ENCODE assay signal across 12 cellular contexts in the genomic region with DNA sequence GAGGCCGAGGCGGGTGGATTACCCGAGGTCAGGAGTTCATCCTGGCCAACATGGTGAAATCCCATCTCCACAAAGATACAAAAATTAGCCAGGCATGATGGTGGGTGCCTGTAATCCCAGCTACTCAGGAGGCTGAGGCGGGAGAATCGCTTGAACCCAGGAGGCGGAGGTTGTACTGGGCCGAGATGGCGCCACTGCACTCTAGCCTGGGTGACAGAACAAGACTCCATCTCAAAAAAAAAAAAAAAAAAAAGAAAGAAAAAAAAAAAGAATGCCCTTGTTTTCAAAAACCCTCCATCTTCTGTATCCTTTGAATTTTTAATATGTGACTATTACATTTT. TPM values are rescaled to one million over a fixed set of nuclear protein-coding genes. Genes with fewer than 3 reads are reported as not detected.
DNase-seq lines count a peak whose midpoint lies in the region; ATAC-seq, FAIRE-seq and TF ChIP-seq lines count a peak whose summit lies in the region.
"Not testable (repeated sequence)": the region's sequence is repeated elsewhere in the genome, so short reads cannot be mapped to it uniquely, and the experiment has no call there.
"Had no signal": no experiment of that assay in that cellular context is flagged by ENCODE, and none has a peak within 500 bp of the region (broad histone marks: within the 10 kb centered on the region; RNA-seq: fewer than 3 reads in every experiment).

No MANE protein-coding gene starts in this region.

- not testable (repeated sequence) for H3K9me3 ChIP-seq in A673 (ENCODE audit: low read depth, low read length, poor library complexity, severe bottlenecking); HCT116 (ENCODE audit: control insufficient read depth in 1 of 2, insufficient read depth in 1 of 2, low read depth in 1 of 2, low read length in 2 of 2); HUES48 (ENCODE audit: control insufficient read depth, insufficient read depth, low read length); PC-3 (ENCODE audit: low read length); K562 (replicated peaks; ENCODE audit: control insufficient read depth, insufficient read depth, low read depth, low read length); hepatocyte (ENCODE audit: low read depth)

- not testable (repeated sequence) for TF ChIP-seq EP300 in K562 (IDR thresholded peaks at IDR 0.05; ENCODE audit: low read length)

- TF ChIP-seq POLR2A in HCT116 (IDR thresholded peaks at IDR 0.05; ENCODE audit: borderline replicate concordance, extremely low read depth, insufficient read depth, insufficient read length); K562 (conservative IDR thresholded peaks at IDR 0.05): not testable (repeated sequence)

- not testable (repeated sequence) for H3K4me1 ChIP-seq in A673 (ENCODE audit: insufficient read depth, low read length, poor library complexity, severe bottlenecking); HUES48 (ENCODE audit: control insufficient read depth, insufficient read depth, low read length); hepatocyte (ENCODE audit: insufficient read depth)
- H3K4me1 ChIP-seq in HCT116 (ENCODE audit: control insufficient read depth in 1 of 2, insufficient read depth in 2 of 2, low read length in 2 of 2) (peaks cover 11 to 26% of the 10 kb centered on the region in 2 experiments), PC-3 (ENCODE audit: insufficient read depth, low read length) (peaks cover 16% of the 10 kb centered on the region), K562 (replicated peaks in 1 of 2; ENCODE audit: control insufficient read depth in 2 of 2, insufficient read depth in 2 of 2, low read length in 2 of 2) (peaks cover 43 to 45% of the 10 kb centered on the region in 2 experiments; a peak in 4 of 5 replicates)

- not testable (repeated sequence) for H3K9me2 ChIP-seq in HCT116 (ENCODE audit: insufficient read depth); PC-3 (replicated peaks; ENCODE audit: low read length); hepatocyte (replicated peaks; ENCODE audit: insufficient read depth)

- peak; percentile 1; the same call in 1 of the 2 replicates for ATAC-seq in HCT116
- not testable (repeated sequence) for ATAC-seq in PC-3; K562; stimulated activated naive B cell treated with anti-CD40 and anti-IgM and Interleukin-4, amounts not matched to agents 10 μg/mL and 1 μg/mL and 100 μg/mL, for 72 hours (replicated peaks)

- in situ Hi-C loops in K562 (cut with MboI) = not testable (repeated sequence)

- 0 out of 2 replicates have a peak overlapping the region, but pooled peaks have one; percentile 28 for H3K9ac ChIP-seq in HCT116 (ENCODE audit: low read length)
- not testable (repeated sequence) for H3K9ac ChIP-seq in HUES48 (ENCODE audit: low read depth, low read length); PC-3 (ENCODE audit: low read length); K562 (ENCODE audit: insufficient read depth in 1 of 2, low read depth in 2 of 2, low read length in 2 of 2)

- intact Hi-C loops in A673 (cut with micrococcal nuclease; ENCODE audit: unreplicated experiment); HCT116 (cut with micrococcal nuclease); PC-3 (cut with micrococcal nuclease); K562 (cut with micrococcal nuclease): not testable (repeated sequence)

- not testable (repeated sequence) for TF ChIP-seq RAD21 in HCT116 (IDR thresholded peaks at IDR 0.05; ENCODE audit: low read depth); K562 (CRISPR knock-in tag; conservative IDR thresholded peaks at IDR 0.05 in 1 of 2, IDR thresholded peaks at IDR 0.05 in 1 of 2)

- not testable (repeated sequence) for TF ChIP-seq CTCF in A673 (conservative IDR thresholded peaks at IDR 0.05; ENCODE audit: low read depth, low read length); HCT116 (IDR thresholded peaks at IDR 0.05 in 2 of 3, conservative IDR thresholded peaks at IDR 0.05 in 1 of 3; ENCODE audit: borderline replicate concordance in 1 of 3, insufficient read depth in 1 of 3, low read depth in 2 of 3, low read length in 2 of 3); PC-3 (conservative IDR thresholded peaks at IDR 0.05; ENCODE audit: low read depth, low read length); K562 (IDR thresholded peaks at IDR 0.05 in 2 of 3, conservative IDR thresholded peaks at IDR 0.05 in 1 of 3; ENCODE audit: insufficient read depth in 2 of 3, low read depth in 1 of 3, low read length in 3 of 3); hepatocyte (IDR thresholded peaks at IDR 0.05; ENCODE audit: poor library complexity)

- H3K27me3 ChIP-seq in A673 (replicated peaks; ENCODE audit: insufficient read depth, low read depth, low read length, poor library complexity); HCT116 (ENCODE audit: insufficient read depth, low read length); HUES48 (ENCODE audit: control insufficient read depth, insufficient read depth, low read length); PC-3 (ENCODE audit: low read length); K562 (ENCODE audit: control insufficient read depth in 2 of 2, insufficient read depth in 2 of 2, low read length in 2 of 2); hepatocyte: not testable (repeated sequence)

- WGBS in K562 (ENCODE audit: insufficient coverage, low coverage, missing lambda C conversion rate) = 4% methylated on average over 3 of the region's 8 CpGs
- WGBS in hepatocyte (ENCODE audit: low lambda C conversion rate, missing lambda C conversion rate) = 73% methylated on average over 8 of the region's 8 CpGs

- not testable (repeated sequence) for H3K27me3 Mint-ChIP-seq in stimulated activated naive B cell treated with anti-CD40 and anti-IgM and Interleukin-4, amounts not matched to agents 10 μg/mL and 1 μg/mL and 100 μg/mL, for 72 hours

- H3K4me3 Mint-ChIP-seq in stimulated activated naive B cell treated with anti-CD40 and anti-IgM and Interleukin-4, amounts not matched to agents 10 μg/mL and 1 μg/mL and 100 μg/mL, for 72 hours = not testable (repeated sequence)

- CTCF ChIA-PET in A673 (lab: Charles Lee); PC-3 (lab: Charles Lee); K562 (lab: Yijun Ruan, JAX; ENCODE audit: low intra/inter-chr PET ratio): not testable (repeated sequence)
- CTCF ChIA-PET in HCT116 (lab: Charles Lee) = interaction anchor here (1.7 kb wide), 1 partner anchor 28 kb away, joined by 3 read pairs; no protein-coding TSS in a partner anchor

- peaks cover 11 to 15% of the 10 kb centered on the region in 2 donors for H3K4me1 Mint-ChIP-seq in stimulated activated naive B cell treated with anti-CD40 and anti-IgM and Interleukin-4, amounts not matched to agents 10 μg/mL and 1 μg/mL and 100 μg/mL, for 72 hours

- H3K36me3 Mint-ChIP-seq in stimulated activated naive B cell treated with anti-CD40 and anti-IgM and Interleukin-4, amounts not matched to agents 10 μg/mL and 1 μg/mL and 100 μg/mL, for 72 hours = peaks cover 20 to 31% of the 10 kb centered on the region in 2 donors

- POLR2A ChIA-PET in A673 (lab: Charles Lee; ENCODE audit: low non-redundant PET); PC-3 (lab: Charles Lee; ENCODE audit: unreplicated experiment): not testable (repeated sequence)
- POLR2A ChIA-PET in HCT116 (lab: Charles Lee) = interaction anchor here (0.6 kb wide), 1 partner anchor 243 kb away, joined by 3 read pairs; no protein-coding TSS in a partner anchor
- POLR2A ChIA-PET in K562 (lab: Yijun Ruan, JAX) = interaction anchor here (0.7 to 1.0 kb wide), 4 partner anchors 9 to 36 kb away, joined by 3 to 4 read pairs (median 4); no protein-coding TSS in a partner anchor

- not testable (repeated sequence) for DNase-seq in A673 (ENCODE audit: low spot score); HCT116 (ENCODE audit: low read depth, low spot score); PC-3; K562 (ENCODE audit: extremely low read depth in 1 of 4, low spot score in 3 of 4); hepatocyte (ENCODE audit: low spot score); stimulated activated naive B cell treated with anti-CD40 and anti-IgM and Interleukin-4, amounts not matched to agents 10 μg/mL and 1 μg/mL and 100 μg/mL, for 72 hours

- H4K20me1 ChIP-seq in HCT116 (ENCODE audit: insufficient read depth); PC-3 (ENCODE audit: low read length); hepatocyte (ENCODE audit: insufficient read depth, poor library complexity, severe bottlenecking): not testable (repeated sequence)
- H4K20me1 ChIP-seq in K562 (replicated peaks; ENCODE audit: control insufficient read depth, insufficient read depth, low read length) = peaks cover 21% of the 10 kb centered on the region

- H3K36me3 ChIP-seq in A673 (ENCODE audit: insufficient read depth, low read length, poor library complexity, severe bottlenecking) = peaks cover 29% of the 10 kb centered on the region
- peaks cover 22 to 27% of the 10 kb centered on the region in 2 experiments; a peak in 3 of 4 replicates for H3K36me3 ChIP-seq in HCT116 (ENCODE audit: control insufficient read depth in 1 of 2, insufficient read depth in 2 of 2, low read length in 2 of 2)
- H3K36me3 ChIP-seq in HUES48 (ENCODE audit: control insufficient read depth, insufficient read depth, low read length) = peaks cover 33% of the 10 kb centered on the region
- H3K36me3 ChIP-seq in PC-3 (ENCODE audit: low read depth, low read length) = peaks cover 20% of the 10 kb centered on the region; the same call in 1 of the 2 replicates
- H3K36me3 ChIP-seq in K562 (ENCODE audit: control insufficient read depth, insufficient read depth, low read length) = peaks cover 42% of the 10 kb centered on the region
- not testable (repeated sequence) for H3K36me3 ChIP-seq in hepatocyte (replicated peaks; ENCODE audit: insufficient read depth, low read depth)

- not testable (repeated sequence) for FAIRE-seq in K562 (lab: Jason Lieb, UNC)

- H3K9me1 ChIP-seq in K562 (ENCODE audit: control insufficient read depth, insufficient read depth, low read length) = not testable (repeated sequence)

- RAD21 ChIA-PET in HCT116 (lab: Charles Lee; ENCODE audit: low non-redundant PET in 1 of 2, low total read pairs in 2 of 2, uncharacterized antibody in 2 of 2, unreplicated experiment in 2 of 2) = not testable (repeated sequence)

- H3K79me2 ChIP-seq in HCT116 (ENCODE audit: insufficient read depth, low read length) = peaks cover 10% of the 10 kb centered on the region
- H3K79me2 ChIP-seq in PC-3 (ENCODE audit: low read length); hepatocyte: not testable (repeated sequence)
- peaks cover 13% of the 10 kb centered on the region for H3K79me2 ChIP-seq in K562 (ENCODE audit: control insufficient read depth, insufficient read depth, low read length)

- not testable (repeated sequence) for H3K9me3 Mint-ChIP-seq in stimulated activated naive B cell treated with anti-CD40 and anti-IgM and Interleukin-4, amounts not matched to agents 10 μg/mL and 1 μg/mL and 100 μg/mL, for 72 hours

- H3K27ac Mint-ChIP-seq in stimulated activated naive B cell treated with anti-CD40 and anti-IgM and Interleukin-4, amounts not matched to agents 10 μg/mL and 1 μg/mL and 100 μg/mL, for 72 hours = peak overlapping the region; percentile 59

- H3K4me2 ChIP-seq in HCT116 (ENCODE audit: low read length) = peak overlapping the region; percentile 66
- not testable (repeated sequence) for H3K4me2 ChIP-seq in PC-3 (ENCODE audit: low read length); hepatocyte
- H3K4me2 ChIP-seq in K562 (ENCODE audit: insufficient read depth, low read length) = peak overlapping the region; percentile 73

- not testable (repeated sequence) for H3K4me3 ChIP-seq in A673 (ENCODE audit: low read depth, low read length, poor library complexity, severe bottlenecking); HUES48 (ENCODE audit: low read depth, low read length); PC-3 (ENCODE audit: low read length); K562; hepatocyte
- H3K4me3 ChIP-seq in HCT116 (replicated peaks in 1 of 2; ENCODE audit: low read depth in 1 of 2, low read length in 2 of 2) = peak overlapping the region in 1 of 2 experiments; percentile 36; a peak in 2 of 4 replicates

- H2AFZ ChIP-seq in HCT116 (ENCODE audit: low read depth, low read length, poor library complexity, severe bottlenecking); PC-3 (ENCODE audit: low read length); K562 (ENCODE audit: low read depth, low read length); hepatocyte: not testable (repeated sequence)

- BruUV-seq in A673 (replicated peaks; lab: Mats Ljungman, UMichigan) = TSS peak; percentile 24
- BruUV-seq in HCT116 (replicated peaks; lab: Mats Ljungman, UMichigan); PC-3 (replicated peaks; lab: Mats Ljungman, UMichigan); K562 (replicated peaks; lab: Mats Ljungman, UMichigan): not testable (repeated sequence)

- H3F3A ChIP-seq in PC-3 (ENCODE audit: low read length, unreplicated experiment) = not testable (repeated sequence)

- not testable (repeated sequence) for H3K27ac ChIP-seq in A673 (ENCODE audit: low read depth, low read length, poor library complexity, severe bottlenecking)
- peak overlapping the region; percentile 11; the same call in 1 of the 2 replicates for H3K27ac ChIP-seq in HCT116 (ENCODE audit: low read depth, low read length)
- peak overlapping the region; percentile 45 for H3K27ac ChIP-seq in HUES48 (ENCODE audit: low read depth, low read length)
- peak overlapping the region; percentile 11; the same call in 1 of the 2 replicates for H3K27ac ChIP-seq in PC-3 (ENCODE audit: low read length)
- peak overlapping the region; percentile 56 for H3K27ac ChIP-seq in K562 (ENCODE audit: extremely low read depth, low read depth, low read length)
- peak overlapping the region; percentile 50 for H3K27ac ChIP-seq in hepatocyte

RNA-seq across cellular contexts. Expression of a gene that starts 11.1 kb away (rescaled TPM):
- total RNA-seq in A673 (2021) (119 and 147 TPM in 2 replicates), HCT116 (2021; ENCODE audit: unreplicated experiment) (119 TPM), PC-3 (2014; rRNA removed) (93.8 and 119 TPM in 2 replicates), K562 (2014; rRNA removed) (102 and 133 TPM in 2 replicates), K562 (2014; rRNA removed; fragmentation: Illumina TruSeq; extraction: Trizol) (91.2 and 103 TPM in 2 replicates), K562 (2015; rRNA removed; fragmentation: Illumina TruSeq; extraction: Trizol) (89.1 and 90.8 TPM in 2 replicates), K562 (2021) (145 and 155 TPM in 2 replicates), hepatocyte (57.1 and 57.7 TPM in 2 replicates)
- polyA plus RNA-seq in HCT116 (2012) = 75.8 and 99.0 TPM in 2 replicates
- 104 and 320 TPM in 2 replicates for total RNA-seq in K562 (2011; cell fraction: chromatin; rRNA removed; ENCODE audit: low replicate concordance)
- 229 and 246 TPM in 2 replicates for total RNA-seq in K562 (2011; cell fraction: nucleolus; rRNA removed)
- total RNA-seq in K562 (2011; cell fraction: nucleoplasm; rRNA removed) = 121 and 141 TPM in 2 replicates
- polyA plus RNA-seq in K562 (2011; rRNA removed) (110 and 120 TPM in 2 replicates), K562 (2014; fragmentation: Illumina TruSeq; extraction: Trizol) (114 and 133 TPM in 2 replicates), K562 (2014; fragmentation: Nextera tagmentation; extraction: Ambion mirVana) (10 to 100 TPM; 33.0 to 45.2 TPM), K562 (2014; rRNA removed) (96.7 and 109 TPM in 2 replicates), hepatocyte (80.6 and 85.0 TPM in 2 replicates)
- 100 and 136 TPM in 2 replicates for polyA plus RNA-seq in K562 (2011; cell fraction: cytosol; rRNA removed)
- 265 and 309 TPM in 2 replicates for polyA plus RNA-seq in K562 (2011; cell fraction: nucleus; rRNA removed)
- 122 and 135 TPM in 2 replicates for polyA plus RNA-seq in K562 (2012)
- polyA minus RNA-seq in K562 (2011; rRNA and poly(A)+ RNA removed) = 74.9 and 101 TPM in 2 replicates
- polyA minus RNA-seq in K562 (2011; cell fraction: cytosol; rRNA and poly(A)+ RNA removed) = 38.9 and 72.1 TPM in 2 replicates
- 84.7 and 97.7 TPM in 2 replicates for polyA minus RNA-seq in K562 (2011; cell fraction: nucleus; rRNA and poly(A)+ RNA removed)

RNA-seq across cellular contexts. Expression of a gene that starts 19.4 kb away (rescaled TPM):
- 77.6 and 79.5 TPM in 2 replicates for total RNA-seq in A673 (2021)
- total RNA-seq in HCT116 (2021; ENCODE audit: unreplicated experiment) = 67.3 TPM
- polyA plus RNA-seq in HCT116 (2012) = 71.0 and 78.4 TPM in 2 replicates
- 70.6 and 80.0 TPM in 2 replicates for total RNA-seq in PC-3 (2014; rRNA removed)
- 87.6 and 130 TPM in 2 replicates for total RNA-seq in K562 (2011; cell fraction: chromatin; rRNA removed; ENCODE audit: low replicate concordance)
- total RNA-seq in K562 (2011; cell fraction: nucleolus; rRNA removed) = 122 and 140 TPM in 2 replicates
- 150 and 206 TPM in 2 replicates for total RNA-seq in K562 (2011; cell fraction: nucleoplasm; rRNA removed)
- 40.0 and 53.8 TPM in 2 replicates for total RNA-seq in K562 (2014; rRNA removed)
- total RNA-seq in K562 (2014; rRNA removed; fragmentation: Illumina TruSeq; extraction: Trizol) = 40.6 and 42.1 TPM in 2 replicates
- 43.8 and 44.3 TPM in 2 replicates for total RNA-seq in K562 (2015; rRNA removed; fragmentation: Illumina TruSeq; extraction: Trizol)
- total RNA-seq in K562 (2021) = 44.5 and 44.6 TPM in 2 replicates
- 64.0 and 75.5 TPM in 2 replicates for polyA plus RNA-seq in K562 (2011; rRNA removed)
- polyA plus RNA-seq in K562 (2011; cell fraction: cytosol; rRNA removed) = 83.9 and 104 TPM in 2 replicates
- 84.1 and 90.2 TPM in 2 replicates for polyA plus RNA-seq in K562 (2011; cell fraction: nucleus; rRNA removed)
- 39.4 and 67.4 TPM in 2 replicates for polyA plus RNA-seq in K562 (2012)
- polyA plus RNA-seq in K562 (2014; fragmentation: Illumina TruSeq; extraction: Trizol) = 40.5 and 44.2 TPM in 2 replicates
- 10 to 100 TPM; 20.3 to 23.1 TPM for polyA plus RNA-seq in K562 (2014; fragmentation: Nextera tagmentation; extraction: Ambion mirVana)
- 55.3 and 56.4 TPM in 2 replicates for polyA plus RNA-seq in K562 (2014; rRNA removed)
- polyA minus RNA-seq in K562 (2011; rRNA and poly(A)+ RNA removed) = 49.9 and 50.1 TPM in 2 replicates
- polyA minus RNA-seq in K562 (2011; cell fraction: cytosol; rRNA and poly(A)+ RNA removed) = 32.8 and 44.1 TPM in 2 replicates
- polyA minus RNA-seq in K562 (2011; cell fraction: nucleus; rRNA and poly(A)+ RNA removed) = 32.0 and 44.2 TPM in 2 replicates
- 239 and 245 TPM in 2 replicates for total RNA-seq in hepatocyte
- 86.7 and 94.3 TPM in 2 replicates for polyA plus RNA-seq in hepatocyte

RNA-seq across cellular contexts. Expression of a gene that starts 21.5 kb away (rescaled TPM):
- not detected in 2 replicates for total RNA-seq in A673 (2021)
- total RNA-seq in HCT116 (2021; ENCODE audit: unreplicated experiment) = 0.15 TPM
- polyA plus RNA-seq in HCT116 (2012) = 0.05 and 0.09 TPM in 2 replicates
- 0.04 TPM in 1 of 2 replicates, not detected in the other for total RNA-seq in PC-3 (2014; rRNA removed)
- total RNA-seq in K562 (2011; cell fraction: chromatin; rRNA removed; ENCODE audit: low replicate concordance) = 0.26 and 0.81 TPM in 2 replicates
- total RNA-seq in K562 (2011; cell fraction: nucleolus; rRNA removed) = 0.33 and 0.39 TPM in 2 replicates
- total RNA-seq in K562 (2011; cell fraction: nucleoplasm; rRNA removed) = 0.15 and 0.37 TPM in 2 replicates
- total RNA-seq in K562 (2014; rRNA removed) = 0.18 TPM in 1 of 2 replicates, not detected in the other
- total RNA-seq in K562 (2014; rRNA removed; fragmentation: Illumina TruSeq; extraction: Trizol) = not detected in 2 replicates
- not detected in 2 replicates for total RNA-seq in K562 (2015; rRNA removed; fragmentation: Illumina TruSeq; extraction: Trizol)
- 0.02 and 0.07 TPM in 2 replicates for total RNA-seq in K562 (2021)
- polyA plus RNA-seq in K562 (2011; rRNA removed) = 0.08 and 0.14 TPM in 2 replicates
- polyA plus RNA-seq in K562 (2011; cell fraction: cytosol; rRNA removed) = 0.10 and 0.18 TPM in 2 replicates
- 0.74 and 1.1 TPM in 2 replicates for polyA plus RNA-seq in K562 (2011; cell fraction: nucleus; rRNA removed)
- 0.08 and 0.11 TPM in 2 replicates for polyA plus RNA-seq in K562 (2012)
- 0.01 and 0.06 TPM in 2 replicates for polyA plus RNA-seq in K562 (2014; fragmentation: Illumina TruSeq; extraction: Trizol)
- not detected for polyA plus RNA-seq in K562 (2014; fragmentation: Nextera tagmentation; extraction: Ambion mirVana)
- 0.07 TPM in 1 of 2 replicates, not detected in the other for polyA plus RNA-seq in K562 (2014; rRNA removed)
- 0.06 and 0.11 TPM in 2 replicates for polyA minus RNA-seq in K562 (2011; rRNA and poly(A)+ RNA removed)
- polyA minus RNA-seq in K562 (2011; cell fraction: cytosol; rRNA and poly(A)+ RNA removed) = not detected in 2 replicates
- 0.13 and 0.44 TPM in 2 replicates for polyA minus RNA-seq in K562 (2011; cell fraction: nucleus; rRNA and poly(A)+ RNA removed)
- 14.8 and 20.6 TPM in 2 replicates for total RNA-seq in hepatocyte
- polyA plus RNA-seq in hepatocyte = 25.3 and 25.8 TPM in 2 replicates
- total RNA-seq: GM12878, GM23248, H7 had no signal
- polyA plus RNA-seq: BJ; CD4-positive, alpha-beta memory T cell; GM23248 had no signal

RNA-seq across cellular contexts. Expression of a gene that starts 43.8 kb away (rescaled TPM):
- total RNA-seq in A673 (2021) (111 and 113 TPM in 2 replicates), HCT116 (2021; ENCODE audit: unreplicated experiment) (69.1 TPM), PC-3 (2014; rRNA removed) (66.2 and 67.2 TPM in 2 replicates), K562 (2014; rRNA removed) (38.6 and 50.0 TPM in 2 replicates), K562 (2014; rRNA removed; fragmentation: Illumina TruSeq; extraction: Trizol) (20.5 and 21.8 TPM in 2 replicates), K562 (2015; rRNA removed; fragmentation: Illumina TruSeq; extraction: Trizol) (19.4 and 20.2 TPM in 2 replicates), K562 (2021) (80.3 and 86.6 TPM in 2 replicates), hepatocyte (61.1 and 65.3 TPM in 2 replicates)
- polyA plus RNA-seq in HCT116 (2012) = 58.9 and 60.7 TPM in 2 replicates
- 67.1 and 99.5 TPM in 2 replicates for total RNA-seq in K562 (2011; cell fraction: chromatin; rRNA removed; ENCODE audit: low replicate concordance)
- total RNA-seq in K562 (2011; cell fraction: nucleolus; rRNA removed) = 61.5 and 70.1 TPM in 2 replicates
- 49.3 and 64.3 TPM in 2 replicates for total RNA-seq in K562 (2011; cell fraction: nucleoplasm; rRNA removed)
- polyA plus RNA-seq in K562 (2011; rRNA removed) (23.5 and 44.6 TPM in 2 replicates), K562 (2014; fragmentation: Illumina TruSeq; extraction: Trizol) (58.8 and 59.1 TPM in 2 replicates), K562 (2014; fragmentation: Nextera tagmentation; extraction: Ambion mirVana) (1 to 10 TPM; 3.1 to 6.3 TPM), K562 (2014; rRNA removed) (31.4 and 31.6 TPM in 2 replicates), hepatocyte (38.8 and 40.8 TPM in 2 replicates)
- polyA plus RNA-seq in K562 (2011; cell fraction: cytosol; rRNA removed) = 44.3 and 54.2 TPM in 2 replicates
- 59.0 and 70.4 TPM in 2 replicates for polyA plus RNA-seq in K562 (2011; cell fraction: nucleus; rRNA removed)
- polyA plus RNA-seq in K562 (2012) = 55.7 and 67.9 TPM in 2 replicates
- 66.0 and 68.6 TPM in 2 replicates for polyA minus RNA-seq in K562 (2011; rRNA and poly(A)+ RNA removed)
- polyA minus RNA-seq in K562 (2011; cell fraction: cytosol; rRNA and poly(A)+ RNA removed) = 52.4 and 53.8 TPM in 2 replicates
- 25.8 and 36.1 TPM in 2 replicates for polyA minus RNA-seq in K562 (2011; cell fraction: nucleus; rRNA and poly(A)+ RNA removed)
